Comparison of ENCODE assay signal across 16 cellular contexts in the genomic region with DNA sequence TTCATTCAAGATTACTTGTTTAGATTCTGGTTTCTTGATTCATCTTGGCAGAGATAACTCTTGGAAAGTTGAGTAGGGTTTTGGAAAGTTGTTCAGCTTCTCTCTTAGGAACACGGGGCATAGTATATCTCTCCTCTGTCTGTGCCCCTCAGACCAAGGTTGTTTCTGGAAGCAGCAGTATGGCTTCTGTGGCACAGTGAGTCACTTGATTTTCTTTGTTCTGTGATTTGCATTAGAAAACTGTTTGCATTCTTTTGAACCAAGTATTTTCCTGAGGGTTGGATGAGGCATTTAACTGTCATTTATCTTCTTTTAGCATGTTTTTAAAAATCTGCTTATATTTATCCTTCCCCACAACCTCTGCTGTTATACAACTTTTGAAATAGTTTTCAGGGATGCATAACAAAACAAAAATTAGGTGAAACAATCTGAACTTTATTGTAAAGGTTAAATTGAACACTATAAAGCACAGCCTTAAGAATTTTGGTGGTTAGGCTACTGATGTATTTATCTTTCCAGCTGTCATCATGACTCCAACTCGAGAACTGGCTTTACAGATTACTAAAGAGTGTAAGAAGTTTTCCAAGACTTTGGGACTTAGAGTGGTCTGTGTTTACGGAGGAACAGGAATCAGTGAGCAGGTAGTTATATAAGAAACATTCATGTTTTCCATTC. TPM values are rescaled to one million over a fixed set of nuclear protein-coding genes. Genes with fewer than 3 reads are reported as not detected.
DNase-seq lines count a peak whose midpoint lies in the region; ATAC-seq and TF ChIP-seq lines count a peak whose summit lies in the region.
"Had no signal": no experiment of that assay in that cellular context is flagged by ENCODE, and none has a peak within 500 bp of the region (broad histone marks: within the 10 kb centered on the region; RNA-seq: fewer than 3 reads in every experiment).

No MANE protein-coding gene starts in this region.

- ATAC-seq in activated T-helper 17 cell treated with anti-CD3 and anti-CD28 coated beads, Interleukin-2, amount 50 U/mL, for 72 hours (replicated peaks) = no peak
- no peak for ATAC-seq in GM21447 (IDR thresholded peaks at IDR 0.05; ENCODE audit: unreplicated experiment)

- H3K27me3 ChIP-seq in ACC112 (ENCODE audit: insufficient read depth, low read length) (no peaks in the 10 kb centered on the region), GM23248 (replicated peaks; ENCODE audit: insufficient read depth) (no peaks in the 10 kb centered on the region)
- H3K27me3 ChIP-seq: adrenal gland, SJCRH30 had no signal

- peaks cover 22% of the 10 kb centered on the region for H3F3A ChIP-seq in GM23248 (ENCODE audit: insufficient read depth)

- DNase-seq in GM23248 (peak; percentile 61), fibroblast of villous mesenchyme (ENCODE audit: low read depth) (peak; percentile 60), chondrocyte (ENCODE audit: low spot score) (no peak), NCI-H526 treated with DMSO at 0.1 percent for 48 hours (lab: John Stamatoyannopoulos, UW) (no peak)
- no peak for DNase-seq in activated effector memory CD4-positive, alpha-beta T cell treated with Interleukin-2 at 50 U/mL for 16 hours
- DNase-seq: adrenal gland; DMS79 treated with DMSO at 0.1 percent for 48 hours; glutamatergic neuron; left colon; NK-92 treated with Interleukin-12 subunit alpha and Interleukin-12 subunit beta, amount 100 ng/mL, for 24 hours; retina; SJCRH30; WERI-Rb-1 had no signal

- in situ Hi-C loops in GM23248 (cut with MboI) = no loop called here

- no peaks in the 10 kb centered on the region for H3K9me3 ChIP-seq in GM23248 (ENCODE audit: low read depth)
- H3K9me3 ChIP-seq: adrenal gland, SJCRH30 had no signal

- H3K79me2 ChIP-seq in ACC112 (ENCODE audit: control insufficient read depth, insufficient read depth, low read length, unreplicated experiment) (no peaks in the 10 kb centered on the region), GM23248 (ENCODE audit: insufficient read depth) (peaks cover 7% of the 10 kb centered on the region)

- H3K36me3 Mint-ChIP-seq in activated T-helper 17 cell treated with anti-CD3 and anti-CD28 coated beads, Interleukin-2, amount 50 U/mL, for 72 hours (ENCODE audit: low read depth) = peaks cover 98% of the 10 kb centered on the region
- H3K36me3 Mint-ChIP-seq in chondrocyte (ENCODE audit: low read depth) = peaks cover 25% of the 10 kb centered on the region

- no peak overlapping the region for H3K4me2 ChIP-seq in GM23248 (ENCODE audit: unreplicated experiment)

- 41 to 47% methylated on average over 3 of the region's 3 CpGs for WGBS in GM23248 (ENCODE audit: low coverage in 1 of 2, low lambda C conversion rate in 2 of 2, missing lambda C conversion rate in 2 of 2), 2 experiments

- H3K27ac Mint-ChIP-seq in activated T-helper 17 cell treated with anti-CD3 and anti-CD28 coated beads, Interleukin-2, amount 50 U/mL, for 72 hours = peak overlapping the region; percentile 66
- no peak overlapping the region for H3K27ac Mint-ChIP-seq in chondrocyte (ENCODE audit: unreplicated experiment)

- TF ChIP-seq CTCF in fibroblast of villous mesenchyme (IDR thresholded peaks at IDR 0.05; ENCODE audit: insufficient read depth, low read depth, low read length) (no peak), chondrocyte (IDR thresholded peaks at IDR 0.05) (no peak)

- no peaks in the 10 kb centered on the region for H3K27me3 Mint-ChIP-seq in activated T-helper 17 cell treated with anti-CD3 and anti-CD28 coated beads, Interleukin-2, amount 50 U/mL, for 72 hours
- H3K27me3 Mint-ChIP-seq in chondrocyte (ENCODE audit: low read depth) = no peaks in the 10 kb centered on the region

- no peak overlapping the region for H3K4me3 Mint-ChIP-seq in activated T-helper 17 cell treated with anti-CD3 and anti-CD28 coated beads, Interleukin-2, amount 50 U/mL, for 72 hours
- no peak overlapping the region for H3K4me3 Mint-ChIP-seq in chondrocyte (ENCODE audit: unreplicated experiment)

- H3K9me3 Mint-ChIP-seq in activated T-helper 17 cell treated with anti-CD3 and anti-CD28 coated beads, Interleukin-2, amount 50 U/mL, for 72 hours = no peaks in the 10 kb centered on the region
- no peaks in the 10 kb centered on the region for H3K9me3 Mint-ChIP-seq in chondrocyte (ENCODE audit: low read depth)

- H3K4me1 ChIP-seq in ACC112 (ENCODE audit: control insufficient read depth, insufficient read depth, low read length, unreplicated experiment) (peaks cover 8% of the 10 kb centered on the region), GM23248 (ENCODE audit: insufficient read depth) (peaks cover 14% of the 10 kb centered on the region)
- H3K4me1 ChIP-seq: SJCRH30 had no signal

- H3K36me3 ChIP-seq in ACC112 (ENCODE audit: insufficient read depth, low read length) (peaks cover 46% of the 10 kb centered on the region), GM23248 (ENCODE audit: low read depth) (peaks cover 60% of the 10 kb centered on the region)

- H3K4me1 Mint-ChIP-seq in activated T-helper 17 cell treated with anti-CD3 and anti-CD28 coated beads, Interleukin-2, amount 50 U/mL, for 72 hours = no peaks in the 10 kb centered on the region
- H3K4me1 Mint-ChIP-seq in chondrocyte (ENCODE audit: low read depth) = no peaks in the 10 kb centered on the region

- H3K4me3 ChIP-seq in ACC112 (ENCODE audit: low read depth, low read length) = no peak overlapping the region
- no peak overlapping the region for H3K4me3 ChIP-seq in GM23248
- H3K4me3 ChIP-seq in fibroblast of villous mesenchyme (ENCODE audit: low read depth, low read length) = no peak overlapping the region
- H3K4me3 ChIP-seq: adrenal gland, SJCRH30 had no signal

- peak overlapping the region; percentile 20 for H3K27ac ChIP-seq in ACC112 (ENCODE audit: low read depth, low read length)
- H3K27ac ChIP-seq in GM23248 = peak overlapping the region; percentile 21
- H3K27ac ChIP-seq: SJCRH30, WERI-Rb-1 had no signal

- no peak overlapping the region for H3K9ac ChIP-seq in GM23248

- H2AFZ ChIP-seq in ACC112 (ENCODE audit: low read length, unreplicated experiment) = no peak overlapping the region
- no peak overlapping the region for H2AFZ ChIP-seq in GM23248

- no peaks in the 10 kb centered on the region for H4K20me1 ChIP-seq in GM23248 (ENCODE audit: insufficient read depth)

- no peaks in the 10 kb centered on the region for H3K9me2 ChIP-seq in GM23248 (ENCODE audit: insufficient read depth)

RNA-seq across cellular contexts. Expression of a gene that starts 26.5 kb away (rescaled TPM):
- total RNA-seq in GM23248 (2014; rRNA removed; shearing (Covaris generic)) = 16.9 and 21.4 TPM in 2 replicates
- 15.4 and 19.6 TPM in 2 replicates for polyA plus RNA-seq in GM23248 (2016; fragmentation: Nextera tagmentation; extraction: Ambion mirVana)
- total RNA-seq in activated T-helper 17 cell treated with anti-CD3 and anti-CD28 coated beads, Interleukin-2, amount 50 U/mL, for 72 hours = 10 to 100 TPM; 55.2 to 99.2 TPM
- 26.1 and 29.8 TPM in 2 replicates for total RNA-seq in fibroblast of villous mesenchyme
- 32.0 to 55.8 TPM (median 37.8 TPM) in 3 replicates for total RNA-seq in chondrocyte

RNA-seq across cellular contexts. Expression of a gene that starts 46.7 kb away (rescaled TPM):
- 26.2 and 35.3 TPM in 2 replicates for total RNA-seq in GM23248 (2014; rRNA removed; shearing (Covaris generic))
- 42.2 and 45.0 TPM in 2 replicates for polyA plus RNA-seq in GM23248 (2016; fragmentation: Nextera tagmentation; extraction: Ambion mirVana)
- 10 to 100 TPM; 35.8 to 47.6 TPM for total RNA-seq in activated T-helper 17 cell treated with anti-CD3 and anti-CD28 coated beads, Interleukin-2, amount 50 U/mL, for 72 hours
- total RNA-seq in fibroblast of villous mesenchyme (21.9 and 33.2 TPM in 2 replicates), chondrocyte (36.1 to 41.6 TPM (median 39.0 TPM) in 3 replicates)

Comparison
In these comparisons a context has a peak if more than half of its experiments do, and no peak if none do; other contexts are left out.
1. DNase-seq: peak in GM23248 (single experiment) and fibroblast of villous mesenchyme (single experiment); none in activated effector memory CD4-positive, alpha-beta T cell treated with Interleukin-2 at 50 U/mL for 16 hours (single experiment), chondrocyte (single experiment) and NCI-H526 treated with DMSO at 0.1 percent for 48 hours (single experiment).